Comparison of ENCODE assay signal across 3 cellular contexts in genomic region chr12:132342828-132343227, GRCh38.
TF ChIP-seq lines count a peak whose summit lies in the region.

No MANE protein-coding gene starts in this region.

TF ChIP-seq in HepG2, 621 proteins besides CTCF, POLR2A, EP300 and RAD21:
- TF ChIP-seq MNT (IDR thresholded peaks at IDR 0.05) (peak; percentile 99), CSRNP2 (CRISPR knock-in tag; conservative IDR thresholded peaks at IDR 0.05; ENCODE audit: low read depth) (no peak), LCORL (IDR thresholded peaks at IDR 0.05) (no peak), LCORL (CRISPR knock-in tag; IDR thresholded peaks at IDR 0.05) (no peak), NPAS2 (CRISPR knock-in tag; IDR thresholded peaks at IDR 0.05; ENCODE audit: borderline replicate concordance) (no peak)

TF ChIP-seq in H1, 55 proteins besides CTCF, POLR2A, EP300 and RAD21:
- TF ChIP-seq RNF2 (IDR thresholded peaks at IDR 0.05; ENCODE audit: borderline replicate concordance, low read depth, low read length, missing control alignments, poor library complexity, severe bottlenecking) (no peak), RXRA (IDR thresholded peaks at IDR 0.05; ENCODE audit: insufficient read depth, low read depth, low read length) (no peak), CBX5 (IDR thresholded peaks at IDR 0.05; ENCODE audit: low read depth, low read length) (no peak), KDM1A (IDR thresholded peaks at IDR 0.05; ENCODE audit: borderline replicate concordance, low read length) (peak; percentile 53; the same call in 1 of the 2 replicates), NRF1 (IDR thresholded peaks at IDR 0.05; ENCODE audit: low read depth, low read length) (no peak)

TF ChIP-seq in HEK293T, 16 proteins besides CTCF, POLR2A, EP300 and RAD21:
- no peak for TF ChIP-seq PKNOX1 (IDR thresholded peaks at IDR 0.05)
- no peak for TF ChIP-seq ZNF384 (IDR thresholded peaks at IDR 0.05)
- TF ChIP-seq HDGF (IDR thresholded peaks at IDR 0.05; ENCODE audit: borderline replicate concordance), result no peak
- TF ChIP-seq NFRKB (IDR thresholded peaks at IDR 0.05), result no peak
- no peak for TF ChIP-seq FOXK2 (IDR thresholded peaks at IDR 0.05)
- no peak for TF ChIP-seq SUZ12 (IDR thresholded peaks at IDR 0.05)
- no peak for TF ChIP-seq FOXM1 (IDR thresholded peaks at IDR 0.05; ENCODE audit: borderline replicate concordance)
- no peak for TF ChIP-seq CTBP1 (IDR thresholded peaks at IDR 0.05; ENCODE audit: borderline replicate concordance)
- TF ChIP-seq SP1 (IDR thresholded peaks at IDR 0.05), result no peak
- TF ChIP-seq LEF1 (IDR thresholded peaks at IDR 0.05; ENCODE audit: borderline replicate concordance), result no peak
- TF ChIP-seq FOXA1 (IDR thresholded peaks at IDR 0.05), result no peak
- no peak for TF ChIP-seq ARNT (IDR thresholded peaks at IDR 0.05)
- TF ChIP-seq ELF4 (IDR thresholded peaks at IDR 0.05), result no peak
- TF ChIP-seq TARDBP (IDR thresholded peaks at IDR 0.05), result no peak
- TF ChIP-seq BHLHE40 (IDR thresholded peaks at IDR 0.05; ENCODE audit: borderline replicate concordance), result no peak
